In the genomic region with DNA sequence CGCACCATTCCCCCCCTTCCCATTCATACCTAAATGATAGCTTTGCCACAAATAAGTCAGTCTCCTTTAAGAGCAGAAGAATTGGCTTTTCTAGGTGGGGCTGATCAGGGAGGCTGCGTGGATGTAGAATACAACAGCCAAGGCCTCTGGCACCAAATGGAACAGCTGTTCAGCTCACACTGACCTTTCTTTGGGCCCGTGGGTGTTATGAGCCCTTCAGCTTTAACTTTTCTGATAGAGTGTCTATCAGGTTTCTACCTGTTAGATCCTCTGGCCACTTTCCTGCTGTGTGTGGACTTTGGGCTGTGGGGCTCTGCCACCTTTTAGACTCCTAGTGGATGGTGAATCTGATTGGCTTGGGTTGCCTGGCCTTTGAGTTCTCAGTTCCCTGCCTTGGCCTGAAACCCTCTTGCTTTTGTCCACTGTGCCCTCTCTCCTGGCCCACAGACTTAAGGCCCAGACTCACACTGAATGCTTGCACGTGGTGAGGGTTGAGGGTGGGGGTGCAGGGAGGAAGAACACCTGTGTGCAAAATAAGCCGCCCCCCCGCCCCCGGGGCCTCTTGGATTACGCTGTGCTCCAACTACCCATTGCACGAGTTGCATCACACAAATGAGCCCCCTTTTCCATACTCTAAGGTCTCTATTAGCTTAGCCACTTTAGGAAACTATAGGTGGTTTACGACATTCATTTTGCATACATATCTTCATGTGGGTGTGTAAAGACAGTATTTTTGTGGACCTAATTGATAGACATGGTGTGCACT, we compare ENCODE assay signal across 8 cellular contexts. TPM values are rescaled to one million over a fixed set of nuclear protein-coding genes. Genes with fewer than 3 reads are reported as not detected.
A peak's percentile ranks its signal among the peaks of the same experiment; 100 is the strongest.
DNase-seq lines count a peak whose midpoint lies in the region; ATAC-seq and TF ChIP-seq lines count a peak whose summit lies in the region.

No MANE protein-coding gene starts in this region.

- peak overlapping the region; percentile 53; the same call in 1 of the 2 replicates for H2AFZ ChIP-seq in Karpas-422 (ENCODE audit: low read length)
- H2AFZ ChIP-seq in trophoblast cell (ENCODE audit: insufficient read depth, low read length, poor library complexity), result peak overlapping the region; percentile 15

- DNase-seq in CD8-positive, alpha-beta T cell, result peak in 5 of 7 experiments; percentile 1 to 58 (median 29)
- peak; percentile 95 for DNase-seq in Karpas-422
- peak; percentile 17 for DNase-seq in activated T-cell treated with anti-CD3 and anti-CD28 coated beads for 24 hours (ENCODE audit: low read depth)
- DNase-seq in fibroblast of pulmonary artery (ENCODE audit: low read depth), result no peak
- DNase-seq in trophoblast cell, result no peak
- DNase-seq in hippocampal formation (lab: John Stamatoyannopoulos, UW), result no peak

- H3K36me3 ChIP-seq in CD8-positive, alpha-beta T cell (ENCODE audit: insufficient read depth, low read length), result no peaks in the 10 kb centered on the region
- H3K36me3 ChIP-seq in Karpas-422 (ENCODE audit: insufficient read depth, low read length) (peaks cover 13% of the 10 kb centered on the region), trophoblast cell (ENCODE audit: control insufficient read depth in 1 of 2, insufficient read depth in 2 of 2, low read length in 2 of 2) (no peaks in the 10 kb centered on the region)

- H3K4me1 Mint-ChIP-seq in CD8-positive, alpha-beta T cell (ENCODE audit: low read depth), result peaks cover 43% of the 10 kb centered on the region

- no peaks in the 10 kb centered on the region for H3K27me3 Mint-ChIP-seq in CD8-positive, alpha-beta T cell (ENCODE audit: low read depth)

- no peak for TF ChIP-seq CTCF in CD8-positive, alpha-beta T cell (IDR thresholded peaks at IDR 0.05)
- no peak for TF ChIP-seq CTCF in fibroblast of pulmonary artery (IDR thresholded peaks at IDR 0.05; ENCODE audit: low read length, missing control alignments)

- H3K4me2 ChIP-seq in Karpas-422 (ENCODE audit: low read depth, low read length, poor library complexity, severe bottlenecking) (peak overlapping the region; percentile 96), trophoblast cell (ENCODE audit: low read length) (peak overlapping the region; percentile 90)

- intact Hi-C loops in CD8-positive, alpha-beta T cell (cut with DNase I, micrococcal nuclease), result loop anchor here (5.0 to 10.0 kb wide), 13 partner anchors 33 to 1462 kb away; a partner anchor contains a TSS

- WGBS in trophoblast cell (ENCODE audit: extremely low coverage, insufficient coverage, insufficient read length), result no CpG with 5 or more reads among the region's 10 CpGs

- H3K9me2 ChIP-seq in Karpas-422 (replicated peaks; ENCODE audit: insufficient read depth, low read length), result no peaks in the 10 kb centered on the region

- no peaks in the 10 kb centered on the region for H3K9me3 ChIP-seq in CD8-positive, alpha-beta T cell (ENCODE audit: low read length)
- H3K9me3 ChIP-seq in Karpas-422 (ENCODE audit: low read length) (no peaks in the 10 kb centered on the region), trophoblast cell (ENCODE audit: insufficient read depth, low read depth, low read length) (no peaks in the 10 kb centered on the region)

- no peak overlapping the region for H3K18ac ChIP-seq in trophoblast cell (ENCODE audit: low read length)

- no peak overlapping the region for H2BK5ac ChIP-seq in trophoblast cell (ENCODE audit: low read depth, low read length, poor library complexity)

- H3K14ac ChIP-seq in trophoblast cell (ENCODE audit: low read length), result no peak overlapping the region

- no peaks in the 10 kb centered on the region for H3K27me3 ChIP-seq in CD8-positive, alpha-beta T cell (ENCODE audit: insufficient read depth, low read length)
- no peaks in the 10 kb centered on the region for H3K27me3 ChIP-seq in Karpas-422 (ENCODE audit: low read length)
- H3K27me3 ChIP-seq in trophoblast cell (ENCODE audit: insufficient read depth, low read length), result no peaks in the 10 kb centered on the region

- peak overlapping the region; percentile 89 for H3K9ac ChIP-seq in Karpas-422 (ENCODE audit: low read length)
- H3K9ac ChIP-seq in trophoblast cell (ENCODE audit: low read length), result no peak overlapping the region

- peak overlapping the region; percentile 57 for H4K91ac ChIP-seq in trophoblast cell (ENCODE audit: low read depth, low read length)

- no peak for ATAC-seq in CD8-positive, alpha-beta T cell
- ATAC-seq in GM21717 (IDR thresholded peaks at IDR 0.05; ENCODE audit: unreplicated experiment), result no peak
- ATAC-seq in HG02884 (IDR thresholded peaks at IDR 0.05; ENCODE audit: unreplicated experiment), result no peak

- no peak overlapping the region for H2AK5ac ChIP-seq in trophoblast cell (ENCODE audit: low read length)

- peaks cover 11% of the 10 kb centered on the region for H3K79me1 ChIP-seq in trophoblast cell (ENCODE audit: low read length)

- peak overlapping the region; percentile 32 for H2BK12ac ChIP-seq in trophoblast cell (ENCODE audit: low read length)

- peak overlapping the region; percentile 95 for H3K27ac Mint-ChIP-seq in CD8-positive, alpha-beta T cell

- H3K4ac ChIP-seq in trophoblast cell (ENCODE audit: low read depth, low read length), result peak overlapping the region; percentile 44

- peak overlapping the region; percentile 33 for H3K27ac ChIP-seq in CD8-positive, alpha-beta T cell (ENCODE audit: low read depth, low read length)
- H3K27ac ChIP-seq in Karpas-422 (ENCODE audit: low read length), result peak overlapping the region; percentile 98
- H3K27ac ChIP-seq in trophoblast cell (ENCODE audit: low read depth, low read length), result peak overlapping the region; percentile 56

- H3K23ac ChIP-seq in trophoblast cell (ENCODE audit: low read length), result no peak overlapping the region

- no peak overlapping the region for H2BK120ac ChIP-seq in trophoblast cell (ENCODE audit: insufficient read depth, low read length, poor library complexity)

- H3K4me1 ChIP-seq in CD8-positive, alpha-beta T cell (ENCODE audit: insufficient read depth, low read length), result peaks cover 31% of the 10 kb centered on the region
- H3K4me1 ChIP-seq in Karpas-422 (ENCODE audit: low read length) (peaks cover 36% of the 10 kb centered on the region), trophoblast cell (ENCODE audit: control insufficient read depth in 1 of 2, insufficient read depth in 2 of 2, low read length in 2 of 2) (peaks cover 0 to 3% of the 10 kb centered on the region in 2 experiments)

- H4K8ac ChIP-seq in trophoblast cell (ENCODE audit: low read depth, low read length), result peak overlapping the region; percentile 71

- POLR2A ChIA-PET in CD8-positive, alpha-beta T cell (lab: Charles Lee), result interaction anchor here (0.5 to 1.5 kb wide), 2 partner anchors 1048 to 1461 kb away, joined by 3 to 5 read pairs; a partner anchor contains a TSS

- H4K12ac ChIP-seq in trophoblast cell (ENCODE audit: low read depth, low read length), result peak overlapping the region; percentile 61

- CTCF ChIA-PET in CD8-positive, alpha-beta T cell (lab: Charles Lee), result interaction anchor here (0.6 to 2.1 kb wide), 10 partner anchors 11 to 596 kb away, joined by 3 to 14 read pairs (median 4); a partner anchor contains a TSS

- peak overlapping the region; percentile 66 for H3K4me3 ChIP-seq in CD8-positive, alpha-beta T cell (ENCODE audit: low read depth, low read length)
- peak overlapping the region; percentile 88 for H3K4me3 ChIP-seq in Karpas-422 (ENCODE audit: low read length)
- peak overlapping the region; percentile 78 for H3K4me3 ChIP-seq in fibroblast of pulmonary artery (replicated peaks; ENCODE audit: low read depth, low read length)
- H3K4me3 ChIP-seq in trophoblast cell (ENCODE audit: low read depth, low read length), result no peak overlapping the region

- H3K79me2 ChIP-seq in Karpas-422 (ENCODE audit: low read length) (peaks cover 46% of the 10 kb centered on the region), trophoblast cell (ENCODE audit: control insufficient read depth, insufficient read depth, low read length, poor library complexity) (peaks cover 7% of the 10 kb centered on the region)

- no peaks in the 10 kb centered on the region for H3K9me3 Mint-ChIP-seq in CD8-positive, alpha-beta T cell

- H4K20me1 ChIP-seq in Karpas-422 (ENCODE audit: insufficient read depth, low read depth, low read length), result no peaks in the 10 kb centered on the region

- peaks cover 8% of the 10 kb centered on the region for H3K36me3 Mint-ChIP-seq in CD8-positive, alpha-beta T cell

- peak overlapping the region; percentile 92 for H3K4me3 Mint-ChIP-seq in CD8-positive, alpha-beta T cell

RNA-seq across cellular contexts. Expression of a gene that starts 1.3 kb away (rescaled TPM):
- 10 to 100 TPM; 21.3 to 23.1 TPM for total RNA-seq in CD8-positive, alpha-beta T cell
- 20.7 and 57.3 TPM in 2 replicates for total RNA-seq in Karpas-422 (2014; rRNA removed; shearing (Covaris generic); ENCODE audit: low replicate concordance)
- 11.0 and 12.2 TPM in 2 replicates for polyA plus RNA-seq in trophoblast cell (2013)

Comparison
In these comparisons a context has a peak if more than half of its experiments do, and no peak if none do; other contexts are left out.
1. DNase-seq: peak in CD8-positive, alpha-beta T cell (5 of 7), Karpas-422 (single experiment) and activated T-cell treated with anti-CD3 and anti-CD28 coated beads for 24 hours (single experiment); none in fibroblast of pulmonary artery (single experiment), trophoblast cell (0 of 2) and hippocampal formation (0 of 2).
2. H3K27ac ChIP-seq: peak in every context shown above with its lines; median percentile 98 in Karpas-422; 56 in trophoblast cell; 33 in CD8-positive, alpha-beta T cell.